Comparison of ENCODE assay signal across 3 cellular contexts in the genomic region with DNA sequence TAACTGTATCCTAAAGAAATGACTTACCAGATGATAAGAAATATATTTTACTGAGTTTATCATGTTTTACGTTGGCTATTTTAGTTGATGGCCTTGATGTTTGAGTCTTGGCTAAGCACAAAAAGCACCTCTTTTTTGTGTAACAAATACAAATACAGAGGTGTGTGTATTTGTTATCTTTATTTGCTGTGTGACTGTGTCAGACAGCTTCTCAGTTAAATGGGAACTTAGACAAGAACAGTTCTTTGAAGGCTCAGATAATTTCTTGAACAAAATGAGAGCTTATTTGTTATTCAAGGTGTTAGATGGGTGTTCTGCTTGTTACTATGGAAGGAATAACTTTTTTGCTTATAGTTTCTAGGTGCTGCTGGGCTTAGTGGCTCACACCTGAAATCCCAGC.
"Had no signal": no experiment of that assay in that cellular context is flagged by ENCODE, and none has a peak within 500 bp of the region (broad histone marks: within the 10 kb centered on the region; RNA-seq: fewer than 3 reads in every experiment).

No MANE protein-coding gene starts in this region.

- ATAC-seq: GM12878 had no signal

- H3K4me3 ChIP-seq: GM12878 had no signal

- DNase-seq: GDM1, GF-D8 had no signal
